Comparison of ENCODE assay signal across 30 cellular contexts in genomic region chr10:97854735-97855134, GRCh38.
"Had no signal": no experiment of that assay in that cellular context is flagged by ENCODE, and none has a peak within 500 bp of the region (broad histone marks: within the 10 kb centered on the region; RNA-seq: fewer than 3 reads in every experiment).

No MANE protein-coding gene starts in this region.

- H3K36me3 ChIP-seq: brain microvascular endothelial cell, left lung, lower lobe of right lung, neural progenitor cell, right atrium auricular region, transverse colon, WERI-Rb-1 had no signal

- H3K27me3 ChIP-seq: right atrium auricular region had no signal

- H3K9ac ChIP-seq: neural progenitor cell had no signal

- DNase-seq: activated CD4-positive, alpha-beta memory T cell treated with anti-CD3 and anti-CD28 coated beads for 36 hours; activated CD4-positive, alpha-beta T cell treated with anti-CD3 and anti-CD28 coated beads, Interleukin-2, amount 10 ng/mL, durations not matched to agents 24 days and 14 days; activated CD8-positive, alpha-beta memory T cell treated with anti-CD3 and anti-CD28 coated beads, Interleukin-2, amount 50 U/mL, for 48 hours; activated gamma-delta T cell; activated naive CD4-positive, alpha-beta T cell treated with anti-CD3 and anti-CD28 coated beads, Interleukin-2, amount 10 ng/mL, durations not matched to agents 7 days and 5 days; activated naive CD8-positive, alpha-beta T cell treated with anti-CD3 and anti-CD28 coated beads, Interleukin-2, amount 10 ng/mL, durations not matched to agents 7 days and 5 days; activated T-cell treated with anti-CD3 and anti-CD28 coated beads, Interleukin-2, amount 50 U/mL, for 24 hours; brain microvascular endothelial cell; caudate nucleus; dermis blood vessel endothelial cell; effector CD4-positive, alpha-beta T cell; erythroblast; head of caudate nucleus; hypothalamus; immature natural killer cell; left lung; lower lobe of right lung; mesenchymal stem cell; natural killer cell; occipital lobe; stimulated activated CD4-positive, alpha-beta T cell treated with anti-CD3 and anti-CD28 coated beads, Interleukin-15, amount 100 ng/mL, for 24 hours; stimulated activated CD4-positive, alpha-beta T cell treated with anti-CD3 and anti-CD28 coated beads, Interleukin-2, amount 100 ng/mL, for 24 hours; stimulated activated naive CD4-positive, alpha-beta T cell; SW 1271; T-helper 9 cell; transverse colon; WERI-Rb-1 had no signal

- H3K4me2 ChIP-seq: neural progenitor cell had no signal

- H3K9me3 ChIP-seq: left lung, lower lobe of right lung, right atrium auricular region, transverse colon had no signal

- H3K27ac ChIP-seq: brain microvascular endothelial cell, left lung, lower lobe of right lung, neural progenitor cell, right atrium auricular region, transverse colon, WERI-Rb-1 had no signal

- H3K4me1 ChIP-seq: neural progenitor cell had no signal

- H3K4me3 ChIP-seq: left lung, lower lobe of right lung, neural progenitor cell, right atrium auricular region, transverse colon had no signal

- H2AFZ ChIP-seq: neural progenitor cell had no signal

- ATAC-seq: activated CD4-positive, CD25-positive, alpha-beta regulatory T cell treated with anti-CD3 and anti-CD28 coated beads, Interleukin-2, amount 50 U/mL, for 24 hours; left lung; lower lobe of right lung; natural killer cell had no signal
